8 cellular contexts compared by ENCODE assay signal in genomic region chr10:3803295-3803883, GRCh38. TPM values are rescaled to one million over a fixed set of nuclear protein-coding genes. Genes with fewer than 3 reads are reported as not detected.
DNase-seq lines count a peak whose midpoint lies in the region; ATAC-seq and TF ChIP-seq lines count a peak whose summit lies in the region.
"Had no signal": no experiment of that assay in that cellular context is flagged by ENCODE, and none has a peak within 500 bp of the region (broad histone marks: within the 10 kb centered on the region; RNA-seq: fewer than 3 reads in every experiment).

No MANE protein-coding gene starts in this region.

- TF ChIP-seq CTCF in H9 (conservative IDR thresholded peaks at IDR 0.05) (no peak), fibroblast of pulmonary artery (IDR thresholded peaks at IDR 0.05; ENCODE audit: low read length, missing control alignments) (no peak), gastrocnemius medialis (IDR thresholded peaks at IDR 0.05 in 4 of 5, conservative IDR thresholded peaks at IDR 0.05 in 1 of 5) (no peak)

- no peak overlapping the region for H3K4ac ChIP-seq in H9 (ENCODE audit: low read depth, low read length)
- H3K4ac ChIP-seq in neuronal stem cell (ENCODE audit: low read length), result no peak overlapping the region

- H3K4me3 ChIP-seq in fibroblast of pulmonary artery (replicated peaks; ENCODE audit: low read depth, low read length) (no peak overlapping the region), gastrocnemius medialis (peak overlapping the region in 1 of 4 donors; percentile 2), neuronal stem cell (ENCODE audit: low read length in 2 of 2) (no peak overlapping the region)

- H3K9me3 ChIP-seq in H9 (ENCODE audit: control insufficient read depth, low read depth, low read length), result no peaks in the 10 kb centered on the region
- H3K9me3 ChIP-seq in gastrocnemius medialis, result no peaks in the 10 kb centered on the region
- H3K9me3 ChIP-seq in neuronal stem cell (replicated peaks in 1 of 2; ENCODE audit: control insufficient read depth in 2 of 2, insufficient read depth in 1 of 2, low read depth in 1 of 2, low read length in 2 of 2), result no peaks in the 10 kb centered on the region

- WGBS in H9 (ENCODE audit: extremely low coverage, insufficient read length, low lambda C conversion rate), result no CpG with 5 or more reads among the region's 11 CpGs
- no CpG with 5 or more reads among the region's 11 CpGs for WGBS in neuronal stem cell (ENCODE audit: extremely low coverage in 2 of 2, insufficient read length in 2 of 2, insufficient replicate concordance in 1 of 2), 2 donors

- H2BK5ac ChIP-seq in H9 (ENCODE audit: insufficient read length, low read length) (no peak overlapping the region), neuronal stem cell (ENCODE audit: low read length) (no peak overlapping the region)

- H3K18ac ChIP-seq in H9 (ENCODE audit: insufficient read length, low read depth, low read length), result no peak overlapping the region
- no peak overlapping the region for H3K18ac ChIP-seq in neuronal stem cell (ENCODE audit: low read length)

- no peak overlapping the region for H2BK12ac ChIP-seq in H9 (ENCODE audit: insufficient read length, low read depth, low read length)
- no peak overlapping the region for H2BK12ac ChIP-seq in neuronal stem cell (ENCODE audit: low read length)

- H3K4me1 ChIP-seq in H9 (ENCODE audit: insufficient read depth, low read length) (no peaks in the 10 kb centered on the region), gastrocnemius medialis (peaks cover 57% of the 10 kb centered on the region in 2 donors), neuronal stem cell (ENCODE audit: control insufficient read depth in 2 of 2, insufficient read depth in 1 of 2, low read depth in 1 of 2, low read length in 2 of 2) (peaks cover 5 to 17% of the 10 kb centered on the region in 2 donors)

- H4K91ac ChIP-seq in H9 (ENCODE audit: insufficient read length, low read depth, low read length), result no peak overlapping the region
- H4K91ac ChIP-seq in neuronal stem cell (ENCODE audit: low read depth, low read length, poor library complexity), result no peak overlapping the region

- H4K5ac ChIP-seq in H9 (ENCODE audit: insufficient read length, low read depth, low read length), result no peak overlapping the region

- no peak overlapping the region for H2AFZ ChIP-seq in H9 (ENCODE audit: low read length)
- H2AFZ ChIP-seq in neuronal stem cell (ENCODE audit: low read length), result no peak overlapping the region

- H3K4me3 Mint-ChIP-seq in H9, result no peak overlapping the region

- intact Hi-C loops in gastrocnemius medialis (cut with DNase I; ENCODE audit: low total_unique reads), result loop anchor here (1.0 to 10.0 kb wide), 2 partner anchors 18 to 699 kb away; partner anchors contain the start of gene KLF6

- H3K23ac ChIP-seq in H9 (ENCODE audit: insufficient read length, low read depth, low read length) (no peak overlapping the region), neuronal stem cell (ENCODE audit: low read depth, low read length, poor library complexity) (no peak overlapping the region)

- H3K79me2 ChIP-seq in H9 (ENCODE audit: insufficient read depth, low read length), result no peaks in the 10 kb centered on the region

- peaks cover 0 to 3% of the 10 kb centered on the region in 2 experiments; a peak in 2 of 5 replicates for H3K9me3 Mint-ChIP-seq in H9

- H3K79me1 ChIP-seq in H9 (ENCODE audit: insufficient read depth, low read depth, low read length, poor library complexity, severe bottlenecking), result no peaks in the 10 kb centered on the region
- H3K79me1 ChIP-seq in neuronal stem cell (ENCODE audit: low read depth, low read length), result no peaks in the 10 kb centered on the region

- peak overlapping the region in 2 of 3 experiments; percentile 74 to 79; a peak in 2 of 7 replicates for H3K27ac Mint-ChIP-seq in H9

- no peak overlapping the region for H3T11ph ChIP-seq in H9 (ENCODE audit: low read length)

- H2BK15ac ChIP-seq in H9 (ENCODE audit: low read depth, low read length), result no peak overlapping the region
- no peak overlapping the region for H2BK15ac ChIP-seq in neuronal stem cell (ENCODE audit: low read length)

- H3K4me1 Mint-ChIP-seq in H9, result peaks cover 24 to 30% of the 10 kb centered on the region in 2 experiments

- H2AK5ac ChIP-seq in H9 (ENCODE audit: insufficient read length, low read length), result no peak overlapping the region
- H2AK5ac ChIP-seq in neuronal stem cell (ENCODE audit: low read depth, low read length), result no peak overlapping the region

- H2BK20ac ChIP-seq in H9 (ENCODE audit: low read depth, low read length, poor library complexity, severe bottlenecking), result no peak overlapping the region

- in situ Hi-C loops in gastrocnemius medialis (cut with MboI; ENCODE audit: low sequenced_read_pairs in 4 of 4), result loop anchor here in 2 of 4 donors (10.0 to 25.0 kb wide), 2 partner anchors 859 to 871 kb away; no protein-coding TSS in a partner anchor

- H3K27me3 Mint-ChIP-seq in H9 (ENCODE audit: low read depth), result no peaks in the 10 kb centered on the region

- no peaks in the 10 kb centered on the region for H3K36me3 ChIP-seq in gastrocnemius medialis
- no peaks in the 10 kb centered on the region for H3K36me3 ChIP-seq in neuronal stem cell (replicated peaks in 1 of 2; ENCODE audit: control insufficient read depth in 2 of 2, insufficient read depth in 2 of 2, low read length in 2 of 2)

- H3K27me3 ChIP-seq in H9 (ENCODE audit: insufficient read depth, low read length), result no peaks in the 10 kb centered on the region
- H3K27me3 ChIP-seq in gastrocnemius medialis, result no peaks in the 10 kb centered on the region
- no peaks in the 10 kb centered on the region for H3K27me3 ChIP-seq in neuronal stem cell (ENCODE audit: control insufficient read depth in 3 of 3, insufficient read depth in 3 of 3, low read depth in 1 of 3, low read length in 3 of 3)

- no peak overlapping the region for H3K14ac ChIP-seq in H9 (ENCODE audit: insufficient read depth, low read length)
- H3K14ac ChIP-seq in neuronal stem cell (ENCODE audit: low read length), result no peak overlapping the region

- H4K20me1 ChIP-seq in H9 (ENCODE audit: control insufficient read depth, insufficient read depth, insufficient read length), result no peaks in the 10 kb centered on the region

- H3K4me2 ChIP-seq in H9 (ENCODE audit: insufficient read depth, insufficient read length, low read length), result no peak overlapping the region
- H3K4me2 ChIP-seq in neuronal stem cell (ENCODE audit: insufficient read depth, low read length, poor library complexity, severe bottlenecking), result no peak overlapping the region

- H3K36me3 Mint-ChIP-seq in H9 (ENCODE audit: insufficient read depth in 1 of 3, low read depth in 3 of 3), result 0 out of 7 replicates have a peak, but pooled peaks cover 0 to under 1% (median 0%) of the 10 kb centered on the region in 3 experiments

- no peak overlapping the region for H3K56ac ChIP-seq in H9 (ENCODE audit: insufficient read length, low read depth, low read length)

- H3K27ac ChIP-seq in H9 (ENCODE audit: insufficient read length, low read depth, low read length) (no peak overlapping the region), gastrocnemius medialis (peak overlapping the region; percentile 85 to 96 (median 90)), neuronal stem cell (replicated peaks; ENCODE audit: low read length) (no peak overlapping the region)

- H3K9ac ChIP-seq in H9 (ENCODE audit: extremely low read depth, insufficient read length, low read length), result no peak overlapping the region
- no peak overlapping the region for H3K9ac ChIP-seq in neuronal stem cell (ENCODE audit: low read depth, low read length, poor library complexity)

- no peak for DNase-seq in H9
- peak; percentile 72 for DNase-seq in RPMI7951 (ENCODE audit: low read depth)
- peak; percentile 56 for DNase-seq in fibroblast of pulmonary artery (ENCODE audit: low read depth)
- DNase-seq in gastrocnemius medialis, result peak in 1 of 2 donors; percentile 69
- no peak for DNase-seq in DMS79 treated with DMSO at 0.1 percent for 48 hours (lab: John Stamatoyannopoulos, UW)
- no peak for DNase-seq in neuronal stem cell (ENCODE audit: low spot score)
- no peak for DNase-seq in SKM-1 treated with dmso at 0.1 percent for 144 hours (lab: John Stamatoyannopoulos, UW; ENCODE audit: unreplicated experiment)
- DNase-seq: NCI-H187 had no signal

- H4K8ac ChIP-seq in H9 (replicated peaks; ENCODE audit: insufficient read length, low read depth, low read length), result no peak overlapping the region
- no peak overlapping the region for H4K8ac ChIP-seq in neuronal stem cell (ENCODE audit: low read depth, low read length)

- no peaks in the 10 kb centered on the region for H3K23me2 ChIP-seq in H9 (ENCODE audit: insufficient read length, low read depth, low read length, poor library complexity, severe bottlenecking)

- H2BK120ac ChIP-seq in H9 (ENCODE audit: low read depth, low read length, poor library complexity, severe bottlenecking) (no peak overlapping the region), neuronal stem cell (ENCODE audit: low read depth, low read length) (no peak overlapping the region)

- peak; percentile 51 to 63 for ATAC-seq in gastrocnemius medialis

- TF ChIP-seq POLR2A in gastrocnemius medialis (IDR thresholded peaks at IDR 0.05), result peak; percentile 40 to 63

RNA-seq across cellular contexts. Expression of gene KLF6, which starts 18.4 kb away (rescaled TPM):
- 19.3 and 20.9 TPM in 2 replicates for total RNA-seq in H9 (2021)
- total RNA-seq in RPMI7951 (2014; rRNA removed; shearing (Covaris generic)), result 20.3 and 23.3 TPM in 2 replicates
- total RNA-seq in gastrocnemius medialis, result 10 to 100 TPM; 23.3 to 84.7 (median 49.8) TPM
- 12.9 TPM for polyA plus RNA-seq in neuronal stem cell (2013, experiment 1 of 2)
- 13.2 TPM for polyA plus RNA-seq in neuronal stem cell (2013, experiment 2 of 2)

Comparison
In these comparisons a context has a peak if more than half of its experiments do, and no peak if none do; other contexts are left out.
1. DNase-seq: peak in RPMI7951 (single experiment) and fibroblast of pulmonary artery (single experiment); none in H9 (single experiment), DMS79 treated with DMSO at 0.1 percent for 48 hours (single experiment), neuronal stem cell (single experiment) and SKM-1 treated with dmso at 0.1 percent for 144 hours (single experiment).
2. H3K27ac ChIP-seq: peak in gastrocnemius medialis (4 of 4); none in H9 (single experiment) and neuronal stem cell (single experiment).